Comparison of ENCODE assay signal across 18 cellular contexts in genomic region chr7:12174931-12175330, GRCh38.
"Had no signal": no experiment of that assay in that cellular context is flagged by ENCODE, and none has a peak within 500 bp of the region (broad histone marks: within the 10 kb centered on the region; RNA-seq: fewer than 3 reads in every experiment).

No MANE protein-coding gene starts in this region.

- H3K27ac Mint-ChIP-seq: immature natural killer cell; natural killer cell treated with Interleukin-12 subunit alpha and Interleukin-12 subunit beta and Interleukin-15 and Interleukin-18, amount 100 ng/mL, for 72 hours; neural progenitor cell; stimulated activated naive CD8-positive, alpha-beta T cell treated with anti-CD3 and anti-CD28 coated beads, Interleukin-15, Interleukin-2, amounts not matched to agents 100 ng/mL and 50 ng/mL, for 24 hours had no signal

- H3K4me3 Mint-ChIP-seq: immature natural killer cell; natural killer cell treated with Interleukin-12 subunit alpha and Interleukin-12 subunit beta and Interleukin-15 and Interleukin-18, amount 100 ng/mL, for 72 hours; neural progenitor cell; stimulated activated naive CD8-positive, alpha-beta T cell treated with anti-CD3 and anti-CD28 coated beads, Interleukin-15, Interleukin-2, amounts not matched to agents 100 ng/mL and 50 ng/mL, for 24 hours had no signal

- DNase-seq: effector CD4-positive, alpha-beta T cell; gastrocnemius medialis; glutamatergic neuron; immature natural killer cell; left cardiac atrium; left ventricle myocardium inferior; lower lobe of right lung; mesenchymal stem cell; midbrain; nucleus accumbens; ovary; sigmoid colon; testis; transverse colon had no signal

- ATAC-seq: esophagus mucosa; gastrocnemius medialis; left cardiac atrium; lower lobe of right lung; natural killer cell treated with Interleukin-12 subunit alpha and Interleukin-12 subunit beta and Interleukin-15 and Interleukin-18, amount 100 ng/mL, for 72 hours had no signal

- H3K9me3 Mint-ChIP-seq: neural progenitor cell had no signal

- H3K36me3 Mint-ChIP-seq: neural progenitor cell had no signal

- H3K4me1 Mint-ChIP-seq: neural progenitor cell had no signal
